ENCODE assay signal across 10 cellular contexts in genomic region chr15:100889359-100890058, GRCh38. TPM values are rescaled to one million over a fixed set of nuclear protein-coding genes. Genes with fewer than 3 reads are reported as not detected.
A peak's percentile ranks its signal among the peaks of the same experiment; 100 is the strongest.
DNase-seq lines count a peak whose midpoint lies in the region; ATAC-seq and TF ChIP-seq lines count a peak whose summit lies in the region.
"Had no signal": no experiment of that assay in that cellular context is flagged by ENCODE, and none has a peak within 500 bp of the region (broad histone marks: within the 10 kb centered on the region; RNA-seq: fewer than 3 reads in every experiment).

No MANE protein-coding gene starts in this region.

- peaks cover 9% of the 10 kb centered on the region for H3K27me3 ChIP-seq in thymus (ENCODE audit: control insufficient read depth, insufficient read depth)
- H3K27me3 ChIP-seq in naive thymus-derived CD4-positive, alpha-beta T cell (ENCODE audit: control insufficient read depth in 2 of 2, insufficient read depth in 2 of 2, low read length in 2 of 2) = no peaks in the 10 kb centered on the region

- no peak overlapping the region for H3K27ac Mint-ChIP-seq in naive thymus-derived CD4-positive, alpha-beta T cell
- no peak overlapping the region for H3K27ac Mint-ChIP-seq in activated CD4-positive, alpha-beta T cell treated with anti-CD3 and anti-CD28 coated beads for 36 hours

- POLR2A ChIA-PET in naive thymus-derived CD4-positive, alpha-beta T cell (lab: Charles Lee) = no interaction called here
- POLR2A ChIA-PET in activated CD4-positive, alpha-beta T cell treated with anti-CD3 and anti-CD28 coated beads for 36 hours (lab: Charles Lee) = no interaction called here

- no peak overlapping the region for H3K4me3 ChIP-seq in thymus (ENCODE audit: low read length)
- H3K4me3 ChIP-seq in naive thymus-derived CD4-positive, alpha-beta T cell (ENCODE audit: low read length) = no peak overlapping the region

- H3K4me1 ChIP-seq in thymus (ENCODE audit: control insufficient read depth, insufficient read depth, low read length) = no peaks in the 10 kb centered on the region
- no peaks in the 10 kb centered on the region for H3K4me1 ChIP-seq in naive thymus-derived CD4-positive, alpha-beta T cell (ENCODE audit: control insufficient read depth in 2 of 2, insufficient read depth in 2 of 2, low read length in 2 of 2)

- TF ChIP-seq CTCF in omental fat pad (IDR thresholded peaks at IDR 0.05) = no peak

- CTCF ChIA-PET in naive thymus-derived CD4-positive, alpha-beta T cell (lab: Charles Lee) = no interaction called here
- CTCF ChIA-PET in activated CD4-positive, alpha-beta T cell treated with anti-CD3 and anti-CD28 coated beads for 36 hours (lab: Charles Lee) = interaction anchor here (1.5 kb wide), 2 partner anchors 28 to 118 kb away, joined by 3 to 5 read pairs; no protein-coding TSS in a partner anchor

- DNase-seq in HCEC 1CT = peak; percentile 65
- DNase-seq in dermis blood vessel endothelial cell = peak; percentile 92
- DNase-seq in kidney glomerular epithelial cell (lab: John Stamatoyannopoulos, UW) = peak; percentile 33
- DNase-seq in medulla oblongata (ENCODE audit: extremely low spot score) = no peak
- DNase-seq in naive thymus-derived CD4-positive, alpha-beta T cell = no peak
- no peak for DNase-seq in omental fat pad (ENCODE audit: low spot score)
- DNase-seq in activated CD4-positive, alpha-beta T cell treated with anti-CD3 and anti-CD28 coated beads for 36 hours = no peak
- DNase-seq: activated T-cell treated with anti-CD3 and anti-CD28 coated beads, Interleukin-2, amount 50 U/mL, for 48 hours; SW 1271 had no signal

- no peak for ATAC-seq in naive thymus-derived CD4-positive, alpha-beta T cell
- ATAC-seq in omental fat pad (ENCODE audit: low FRiP score) = no peak
- no peak for ATAC-seq in activated CD4-positive, alpha-beta T cell treated with anti-CD3 and anti-CD28 coated beads for 36 hours

- peaks cover 0 to 4% (median 0%) of the 10 kb centered on the region in 7 donors for H3K4me1 Mint-ChIP-seq in naive thymus-derived CD4-positive, alpha-beta T cell
- peaks cover 2% of the 10 kb centered on the region for H3K4me1 Mint-ChIP-seq in activated CD4-positive, alpha-beta T cell treated with anti-CD3 and anti-CD28 coated beads for 36 hours

- intact Hi-C loops in naive thymus-derived CD4-positive, alpha-beta T cell (cut with micrococcal nuclease) = no loop called here
- intact Hi-C loops in activated CD4-positive, alpha-beta T cell treated with anti-CD3 and anti-CD28 coated beads for 36 hours (cut with DNase I, micrococcal nuclease) = no loop called here

- 32% methylated on average over 21 of the region's 21 CpGs for WGBS in thymus

- no peaks in the 10 kb centered on the region for H3K9me3 ChIP-seq in thymus (ENCODE audit: control insufficient read depth)
- no peaks in the 10 kb centered on the region for H3K9me3 ChIP-seq in naive thymus-derived CD4-positive, alpha-beta T cell (ENCODE audit: control insufficient read depth in 2 of 3, low read length in 3 of 3)

- H3K36me3 Mint-ChIP-seq in naive thymus-derived CD4-positive, alpha-beta T cell = no peaks in the 10 kb centered on the region
- no peaks in the 10 kb centered on the region for H3K36me3 Mint-ChIP-seq in activated CD4-positive, alpha-beta T cell treated with anti-CD3 and anti-CD28 coated beads for 36 hours (ENCODE audit: low read depth)

- H3K27ac ChIP-seq in thymus (ENCODE audit: low read depth) = peak overlapping the region; percentile 11
- no peak overlapping the region for H3K27ac ChIP-seq in naive thymus-derived CD4-positive, alpha-beta T cell (ENCODE audit: low read depth, low read length)

- H3K36me3 ChIP-seq in thymus (ENCODE audit: control insufficient read depth, insufficient read depth) = no peaks in the 10 kb centered on the region
- H3K36me3 ChIP-seq in naive thymus-derived CD4-positive, alpha-beta T cell (ENCODE audit: control insufficient read depth in 2 of 3, insufficient read depth in 3 of 3, low read length in 3 of 3) = no peaks in the 10 kb centered on the region

- H3K4me3 Mint-ChIP-seq in naive thymus-derived CD4-positive, alpha-beta T cell = no peak overlapping the region
- no peak overlapping the region for H3K4me3 Mint-ChIP-seq in activated CD4-positive, alpha-beta T cell treated with anti-CD3 and anti-CD28 coated beads for 36 hours

- H3K9me3 Mint-ChIP-seq in naive thymus-derived CD4-positive, alpha-beta T cell = no peaks in the 10 kb centered on the region
- no peaks in the 10 kb centered on the region for H3K9me3 Mint-ChIP-seq in activated CD4-positive, alpha-beta T cell treated with anti-CD3 and anti-CD28 coated beads for 36 hours (ENCODE audit: low read depth)

- H3K27me3 Mint-ChIP-seq in naive thymus-derived CD4-positive, alpha-beta T cell = peaks cover 49 to 77% (median 67%) of the 10 kb centered on the region in 5 donors
- peaks cover 40% of the 10 kb centered on the region for H3K27me3 Mint-ChIP-seq in activated CD4-positive, alpha-beta T cell treated with anti-CD3 and anti-CD28 coated beads for 36 hours

RNA-seq across cellular contexts. Expression of gene ALDH1A3, which starts 9.9 kb away (rescaled TPM):
- 26.4 and 51.2 TPM in 2 replicates for total RNA-seq in dermis blood vessel endothelial cell
- 7.8 TPM for polyA plus RNA-seq in thymus
- not detected for total RNA-seq in naive thymus-derived CD4-positive, alpha-beta T cell
- not detected for polyA plus RNA-seq in naive thymus-derived CD4-positive, alpha-beta T cell
- total RNA-seq in omental fat pad = 1,000 to 10,000 TPM in 1 of 4 donors, 100 to 1,000 TPM in 2, 10 to 100 TPM in 1; 61.3 to 1,088 (median 519) TPM
- not detected for total RNA-seq in activated CD4-positive, alpha-beta T cell treated with anti-CD3 and anti-CD28 coated beads for 36 hours

RNA-seq across cellular contexts. Expression of gene LRRK1, which starts 29.6 kb away (rescaled TPM):
- total RNA-seq in dermis blood vessel endothelial cell (12.1 and 14.2 TPM in 2 replicates), omental fat pad (10 to 100 TPM in 3 of 4 donors, 1 to 10 TPM in 1; 9.4 to 35.5 (median 16.9) TPM)
- polyA plus RNA-seq in thymus = 6.7 TPM
- 10 to 100 TPM in 1 of 5 experiments, 1 to 10 TPM in 1, under 1 TPM in 3; 0.54 to 15.1 (median 0.60) TPM for total RNA-seq in naive thymus-derived CD4-positive, alpha-beta T cell
- polyA plus RNA-seq in naive thymus-derived CD4-positive, alpha-beta T cell = not detected
- total RNA-seq in activated CD4-positive, alpha-beta T cell treated with anti-CD3 and anti-CD28 coated beads for 36 hours = under 1 TPM; 0.35 to 0.73 TPM

Comparison
In these comparisons a context has a peak if more than half of its experiments do, and no peak if none do; other contexts are left out.
1. DNase-seq: peak in HCEC 1CT (single experiment), dermis blood vessel endothelial cell (single experiment) and kidney glomerular epithelial cell (single experiment); none in medulla oblongata (single experiment), naive thymus-derived CD4-positive, alpha-beta T cell (0 of 9), omental fat pad (single experiment) and activated CD4-positive, alpha-beta T cell treated with anti-CD3 and anti-CD28 coated beads for 36 hours (single experiment).
2. RNA of gene ALDH1A3, which starts 9.9 kb away (total RNA-seq): 61.3 to 1,088 TPM in omental fat pad and 26.4 to 51.2 TPM in dermis blood vessel endothelial cell; not detected in naive thymus-derived CD4-positive, alpha-beta T cell and not detected in activated CD4-positive, alpha-beta T cell treated with anti-CD3 and anti-CD28 coated beads for 36 hours; every median in the first group is over 10 times any median in the second.